In genomic region chr11:19441752-19442553, GRCh38 we compare ENCODE assay signal across 8 cellular contexts.
DNase-seq lines count a peak whose midpoint lies in the region; ATAC-seq and TF ChIP-seq lines count a peak whose summit lies in the region.

No MANE protein-coding gene starts in this region.

- DNase-seq in A172 (ENCODE audit: low spot score) (peak; percentile 99), dedifferentiated amniotic fluid mesenchymal stem cell (ENCODE audit: extremely low spot score) (peak; percentile 47), trophoblast cell (peak; percentile 94 to 97), occipital lobe (lab: John Stamatoyannopoulos, UW) (no peak), SK-N-DZ (ENCODE audit: low spot score) (no peak)

- H2AFZ ChIP-seq in OCI-LY3 (ENCODE audit: low read depth, low read length) (no peak overlapping the region), trophoblast cell (ENCODE audit: insufficient read depth, low read length, poor library complexity) (no peak overlapping the region)

- no peak overlapping the region for H3K4ac ChIP-seq in trophoblast cell (ENCODE audit: low read depth, low read length)

- peak; percentile 95 for ATAC-seq in GM18858 (IDR thresholded peaks at IDR 0.05; ENCODE audit: unreplicated experiment)
- ATAC-seq in HG02943 (IDR thresholded peaks at IDR 0.05; ENCODE audit: low read depth, unreplicated experiment): peak; percentile 88

- no peak overlapping the region for H4K8ac ChIP-seq in trophoblast cell (ENCODE audit: low read depth, low read length)

- H3K4me1 ChIP-seq in OCI-LY3 (ENCODE audit: low read length) (peaks cover 23% of the 10 kb centered on the region), trophoblast cell (ENCODE audit: control insufficient read depth in 1 of 2, insufficient read depth in 2 of 2, low read length in 2 of 2) (peaks cover 8 to 14% of the 10 kb centered on the region in 2 experiments)

- peaks cover 91% of the 10 kb centered on the region for H3K27me3 ChIP-seq in OCI-LY3 (ENCODE audit: low read depth, low read length)
- H3K27me3 ChIP-seq in trophoblast cell (ENCODE audit: insufficient read depth, low read length): no peaks in the 10 kb centered on the region

- no peaks in the 10 kb centered on the region for H3K79me2 ChIP-seq in OCI-LY3 (ENCODE audit: low read length)
- no peaks in the 10 kb centered on the region for H3K79me2 ChIP-seq in trophoblast cell (ENCODE audit: control insufficient read depth, insufficient read depth, low read length, poor library complexity)

- no peak overlapping the region for H3K18ac ChIP-seq in trophoblast cell (ENCODE audit: low read length)

- H4K20me1 ChIP-seq in OCI-LY3 (ENCODE audit: insufficient read depth, low read length): peaks cover 41% of the 10 kb centered on the region

- no peak overlapping the region for H2BK5ac ChIP-seq in trophoblast cell (ENCODE audit: low read depth, low read length, poor library complexity)

- H3K9ac ChIP-seq in OCI-LY3 (ENCODE audit: low read length) (no peak overlapping the region), trophoblast cell (ENCODE audit: low read length) (no peak overlapping the region)

- H4K12ac ChIP-seq in trophoblast cell (ENCODE audit: low read depth, low read length): no peak overlapping the region

- H3K79me1 ChIP-seq in trophoblast cell (ENCODE audit: low read length): no peaks in the 10 kb centered on the region

- H3K27ac ChIP-seq in OCI-LY3 (ENCODE audit: low read length) (no peak overlapping the region), trophoblast cell (ENCODE audit: low read depth, low read length) (no peak overlapping the region)

- H3K4me3 ChIP-seq in OCI-LY3 (ENCODE audit: low read length) (peak overlapping the region; percentile 31), trophoblast cell (ENCODE audit: low read depth, low read length) (no peak overlapping the region)

- no peaks in the 10 kb centered on the region for H3K36me3 ChIP-seq in OCI-LY3 (replicated peaks; ENCODE audit: low read depth, low read length)
- H3K36me3 ChIP-seq in trophoblast cell (ENCODE audit: control insufficient read depth in 1 of 2, insufficient read depth in 2 of 2, low read length in 2 of 2): no peaks in the 10 kb centered on the region

- TF ChIP-seq CTCF in OCI-LY3 (IDR thresholded peaks at IDR 0.05; ENCODE audit: low read depth, low read length): no peak

- no peak overlapping the region for H3K23ac ChIP-seq in trophoblast cell (ENCODE audit: low read length)

- no peak overlapping the region for H2BK120ac ChIP-seq in trophoblast cell (ENCODE audit: insufficient read depth, low read length, poor library complexity)

- WGBS in trophoblast cell (ENCODE audit: extremely low coverage, insufficient coverage, insufficient read length): no CpG with 5 or more reads among the region's 11 CpGs

- H3K9me3 ChIP-seq in OCI-LY3 (ENCODE audit: insufficient read depth, low read length) (no peaks in the 10 kb centered on the region), trophoblast cell (ENCODE audit: insufficient read depth, low read depth, low read length) (no peaks in the 10 kb centered on the region)

- no peak overlapping the region for H2AK5ac ChIP-seq in trophoblast cell (ENCODE audit: low read length)

- H3K14ac ChIP-seq in trophoblast cell (ENCODE audit: low read length): no peak overlapping the region

- H2BK12ac ChIP-seq in trophoblast cell (ENCODE audit: low read length): no peak overlapping the region

- no peak overlapping the region for H4K91ac ChIP-seq in trophoblast cell (ENCODE audit: low read depth, low read length)

- H3K4me2 ChIP-seq in OCI-LY3 (ENCODE audit: low read length): peak overlapping the region; percentile 64
- no peak overlapping the region for H3K4me2 ChIP-seq in trophoblast cell (ENCODE audit: low read length)

Comparison
In these comparisons a context has a peak if more than half of its experiments do, and no peak if none do; other contexts are left out.
1. DNase-seq: peak in A172 (single experiment), dedifferentiated amniotic fluid mesenchymal stem cell (single experiment) and trophoblast cell (2 of 2); none in occipital lobe (single experiment) and SK-N-DZ (single experiment).